In the genomic region with DNA sequence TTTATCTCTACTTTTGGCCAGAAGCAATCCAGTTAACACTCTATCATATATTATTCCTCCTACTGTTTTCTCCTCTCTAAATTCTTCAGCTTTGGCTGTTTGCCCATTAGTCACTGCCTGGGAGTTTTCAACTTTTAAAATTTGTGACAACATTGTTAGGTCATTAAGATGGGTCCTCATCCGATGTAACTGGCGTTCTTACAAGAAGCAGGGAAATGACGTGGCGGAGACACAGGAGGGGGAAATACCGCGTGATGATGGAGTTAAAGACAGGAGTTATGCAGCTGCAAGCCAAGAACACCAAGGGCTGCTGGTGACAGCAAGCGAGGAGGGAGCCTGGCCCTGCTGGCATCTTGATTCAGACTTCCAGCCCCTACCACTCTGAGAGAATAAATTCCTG, we compare ENCODE assay signal across 11 cellular contexts. TPM values are rescaled to one million over a fixed set of nuclear protein-coding genes. Genes with fewer than 3 reads are reported as not detected.
DNase-seq lines count a peak whose midpoint lies in the region; ATAC-seq and TF ChIP-seq lines count a peak whose summit lies in the region.
"Had no signal": no experiment of that assay in that cellular context is flagged by ENCODE, and none has a peak within 500 bp of the region (broad histone marks: within the 10 kb centered on the region; RNA-seq: fewer than 3 reads in every experiment).

No MANE protein-coding gene starts in this region.

- TF ChIP-seq POLR2A in erythroblast (IDR thresholded peaks at IDR 0.05; ENCODE audit: low read length): no peak

- POLR2A ChIA-PET in CD4-positive, alpha-beta memory T cell (lab: Charles Lee; ENCODE audit: partially characterized antibody): no interaction called here

- intact Hi-C loops in CD4-positive, alpha-beta memory T cell (cut with micrococcal nuclease): no loop called here

- peaks cover 0 to 3% of the 10 kb centered on the region in 2 donors for H3K27me3 Mint-ChIP-seq in CD4-positive, alpha-beta memory T cell
- peaks cover 13% of the 10 kb centered on the region for H3K27me3 Mint-ChIP-seq in osteocyte (ENCODE audit: unreplicated experiment)

- H4K20me1 ChIP-seq in SU-DHL-6 (ENCODE audit: low read depth, low read length): no peaks in the 10 kb centered on the region

- no peaks in the 10 kb centered on the region for H3K9me3 ChIP-seq in CD4-positive, alpha-beta memory T cell (ENCODE audit: control insufficient read depth in 1 of 2, low read length in 2 of 2)
- H3K9me3 ChIP-seq in SU-DHL-6 (ENCODE audit: insufficient read depth, low read length): no peaks in the 10 kb centered on the region
- H3K9me3 ChIP-seq: Caco-2, esophagus squamous epithelium had no signal

- ATAC-seq in GM19324 (IDR thresholded peaks at IDR 0.05; ENCODE audit: low FRiP score, unreplicated experiment): peak; percentile 24
- peak; percentile 15 for ATAC-seq in HG02970 (IDR thresholded peaks at IDR 0.05; ENCODE audit: low FRiP score, unreplicated experiment)

- H3F3A ChIP-seq in SU-DHL-6 (ENCODE audit: insufficient read depth): peaks cover 35% of the 10 kb centered on the region

- no peak overlapping the region for H3K27ac ChIP-seq in CD4-positive, alpha-beta memory T cell (ENCODE audit: low read depth, low read length)
- H3K27ac ChIP-seq in SU-DHL-6 (ENCODE audit: low read depth, low read length): peak overlapping the region; percentile 91
- H3K27ac ChIP-seq: esophagus squamous epithelium had no signal

- peak overlapping the region; percentile 98 for H3K4me2 ChIP-seq in SU-DHL-6 (ENCODE audit: low read depth, low read length, poor library complexity, severe bottlenecking)

- no peaks in the 10 kb centered on the region for H3K9me2 ChIP-seq in SU-DHL-6 (replicated peaks; ENCODE audit: insufficient read depth, low read length)

- no peaks in the 10 kb centered on the region for H3K4me1 ChIP-seq in CD4-positive, alpha-beta memory T cell (ENCODE audit: insufficient read depth, low read length)
- H3K4me1 ChIP-seq: Caco-2, esophagus squamous epithelium had no signal

- peak overlapping the region; percentile 59 for H2AFZ ChIP-seq in SU-DHL-6 (ENCODE audit: low read depth, low read length, severe bottlenecking)

- H3K4me3 Mint-ChIP-seq in CD4-positive, alpha-beta memory T cell: peak overlapping the region in 7 of 8 donors; percentile 34 to 74 (median 56)
- no peak overlapping the region for H3K4me3 Mint-ChIP-seq in osteocyte (ENCODE audit: unreplicated experiment)

- DNase-seq in CD4-positive, alpha-beta memory T cell: peak in 2 of 5 donors; percentile 7 to 9
- no peak for DNase-seq in NCI-H226
- DNase-seq in activated effector memory CD4-positive, alpha-beta T cell treated with anti-CD3 and anti-CD28 coated beads, Interleukin-2, amount 50 U/mL, for 16 hours: no peak
- no peak for DNase-seq in erythroblast (lab: John Stamatoyannopoulos, UW)
- DNase-seq in osteocyte (ENCODE audit: extremely low spot score, unreplicated experiment): no peak
- DNase-seq: Caco-2, esophagus squamous epithelium, NCI-H1930 had no signal

- no peaks in the 10 kb centered on the region for H3K36me3 ChIP-seq in CD4-positive, alpha-beta memory T cell (ENCODE audit: insufficient read depth, low read length)
- H3K36me3 ChIP-seq in SU-DHL-6 (ENCODE audit: low read length): no peaks in the 10 kb centered on the region
- H3K36me3 ChIP-seq: esophagus squamous epithelium had no signal

- no peaks in the 10 kb centered on the region for H3K36me3 Mint-ChIP-seq in CD4-positive, alpha-beta memory T cell
- no peaks in the 10 kb centered on the region for H3K36me3 Mint-ChIP-seq in osteocyte (ENCODE audit: unreplicated experiment)

- H3K9ac ChIP-seq in SU-DHL-6 (ENCODE audit: low read length): peak overlapping the region; percentile 51

- TF ChIP-seq CTCF in SU-DHL-6 (IDR thresholded peaks at IDR 0.05; ENCODE audit: insufficient read depth, low read length, poor library complexity, severe bottlenecking): no peak
- no peak for TF ChIP-seq CTCF in osteocyte (IDR thresholded peaks at IDR 0.05)

- H3K9me3 Mint-ChIP-seq in CD4-positive, alpha-beta memory T cell: no peaks in the 10 kb centered on the region
- H3K9me3 Mint-ChIP-seq in osteocyte (ENCODE audit: unreplicated experiment): no peaks in the 10 kb centered on the region

- CTCF ChIA-PET in CD4-positive, alpha-beta memory T cell (lab: Charles Lee; ENCODE audit: partially characterized antibody): no interaction called here

- H3K4me3 ChIP-seq in CD4-positive, alpha-beta memory T cell (ENCODE audit: low read length in 2 of 2): no peak overlapping the region
- peak overlapping the region; percentile 40 for H3K4me3 ChIP-seq in SU-DHL-6 (ENCODE audit: insufficient read depth, low read length, poor library complexity, severe bottlenecking)
- H3K4me3 ChIP-seq: esophagus squamous epithelium had no signal

- H3K27me3 ChIP-seq in CD4-positive, alpha-beta memory T cell (ENCODE audit: insufficient read depth, low read length): no peaks in the 10 kb centered on the region
- H3K27me3 ChIP-seq in SU-DHL-6 (ENCODE audit: low read length): no peaks in the 10 kb centered on the region
- H3K27me3 ChIP-seq: esophagus squamous epithelium had no signal

- H3K4me1 Mint-ChIP-seq in CD4-positive, alpha-beta memory T cell: peaks cover 4 to 10% (median 7%) of the 10 kb centered on the region in 4 donors
- peaks cover 3% of the 10 kb centered on the region for H3K4me1 Mint-ChIP-seq in osteocyte (ENCODE audit: unreplicated experiment)

- peak overlapping the region in 4 of 7 donors; percentile 0 to 48 (median 16) for H3K27ac Mint-ChIP-seq in CD4-positive, alpha-beta memory T cell
- H3K27ac Mint-ChIP-seq in osteocyte (ENCODE audit: unreplicated experiment): no peak overlapping the region

- H3K79me2 ChIP-seq in SU-DHL-6 (ENCODE audit: insufficient read depth, low read length): no peaks in the 10 kb centered on the region

RNA-seq across cellular contexts. Expression of a gene that starts 34.8 kb away (rescaled TPM):
- not detected for total RNA-seq in CD4-positive, alpha-beta memory T cell
- not detected for polyA plus RNA-seq in CD4-positive, alpha-beta memory T cell
- total RNA-seq in osteocyte: not detected in 2 replicates
- total RNA-seq: Caco-2, esophagus squamous epithelium had no signal

RNA-seq across cellular contexts. Expression of a gene that starts 59.9 kb away (rescaled TPM):
- total RNA-seq in CD4-positive, alpha-beta memory T cell: not detected
- polyA plus RNA-seq in CD4-positive, alpha-beta memory T cell: not detected
- not detected in 2 replicates for total RNA-seq in osteocyte
- total RNA-seq: Caco-2, esophagus squamous epithelium had no signal
